24 cellular contexts compared by ENCODE assay signal in genomic region chr13:98310485-98311199, GRCh38.
DNase-seq lines count a peak whose midpoint lies in the region; ATAC-seq and TF ChIP-seq lines count a peak whose summit lies in the region.
"Had no signal": no experiment of that assay in that cellular context is flagged by ENCODE, and none has a peak within 500 bp of the region (broad histone marks: within the 10 kb centered on the region; RNA-seq: fewer than 3 reads in every experiment).

No MANE protein-coding gene starts in this region.

- H3K9me3 ChIP-seq in mesodermal cell (ENCODE audit: control insufficient read depth, low read length) (no peaks in the 10 kb centered on the region), transverse colon (no peaks in the 10 kb centered on the region)
- H3K9me3 ChIP-seq: heart left ventricle, sigmoid colon, uterus had no signal

- TF ChIP-seq CTCF in epithelial cell of proximal tubule (conservative IDR thresholded peaks at IDR 0.05; ENCODE audit: low read depth, low read length) (peak; percentile 3), transverse colon (IDR thresholded peaks at IDR 0.05) (no peak)

- intact Hi-C loops in transverse colon (cut with DNase I; ENCODE audit: low total_unique reads): no loop called here

- WGBS in mesodermal cell (ENCODE audit: insufficient coverage in 2 of 2), 2 experiments: 90 to 100% methylated on average over 2 of the region's 2 CpGs
- WGBS in transverse colon (ENCODE audit: low coverage in 1 of 2), 2 donors: 50 to 76% methylated on average over 2 of the region's 2 CpGs

- TF ChIP-seq EP300 in transverse colon (IDR thresholded peaks at IDR 0.05; ENCODE audit: low read depth): no peak

- peak overlapping the region; percentile 49 for H3K27ac ChIP-seq in mesodermal cell (ENCODE audit: low read depth, low read length, severe bottlenecking)
- H3K27ac ChIP-seq in transverse colon: peak overlapping the region in 3 of 4 donors; percentile 1 to 48 (median 46)
- H3K27ac ChIP-seq: parathyroid adenoma, uterus had no signal

- DNase-seq in HT-29 (ENCODE audit: low spot score) (peak; percentile 42), epithelial cell of proximal tubule (ENCODE audit: low read depth) (peak; percentile 88), transverse colon (no peak), NCI-H1092 (lab: John Stamatoyannopoulos, UW) (no peak), activated T-cell treated with anti-CD3 and anti-CD28 coated beads for 4 hours (no peak)
- DNase-seq in activated CD4-positive, alpha-beta T cell treated with anti-CD3 and anti-CD28 coated beads, Interleukin-2, amount 50 U/mL, for 48 hours: no peak
- DNase-seq: activated CD8-positive, alpha-beta T cell treated with anti-CD3 and anti-CD28 coated beads, Interleukin-2, amount 10 ng/mL, durations not matched to agents 7 days and 5 days; activated naive CD4-positive, alpha-beta T cell treated with anti-CD3 and anti-CD28 coated beads for 36 hours; activated T-cell treated with anti-CD3 and anti-CD28 coated beads, Interleukin-2, amount 50 U/mL, for 1 hour; amniotic stem cell; CD4-positive, CD25-positive, alpha-beta regulatory T cell; heart left ventricle; NCI-H2081; NCI-H446 treated with DMSO at 0.1 percent for 48 hours; OCI-M1; sigmoid colon; T1000; uterus had no signal

- TF ChIP-seq POLR2A in transverse colon (IDR thresholded peaks at IDR 0.05): no peak

- no peak for ATAC-seq in GM21786 (IDR thresholded peaks at IDR 0.05; ENCODE audit: unreplicated experiment)
- ATAC-seq: activated CD4-positive, CD25-positive, alpha-beta regulatory T cell treated with anti-CD3 and anti-CD28 coated beads, Interleukin-2, amount 50 U/mL, for 24 hours; activated CD8-positive, alpha-beta T cell treated with anti-CD3 and anti-CD28 coated beads, Interleukin-2, amount 10 ng/mL, durations not matched to agents 7 days and 5 days; heart left ventricle; Right ventricle myocardium inferior had no signal

- H3K36me3 ChIP-seq in mesodermal cell (ENCODE audit: control insufficient read depth, insufficient read depth, low read length) (peaks cover 7% of the 10 kb centered on the region), transverse colon (no peaks in the 10 kb centered on the region)
- H3K36me3 ChIP-seq: heart left ventricle, sigmoid colon, uterus had no signal

- H3K4me3 ChIP-seq in epithelial cell of proximal tubule (ENCODE audit: low read depth, low read length): no peak overlapping the region
- no peak overlapping the region for H3K4me3 ChIP-seq in mesodermal cell (ENCODE audit: extremely low read depth, insufficient read depth, low read length, poor library complexity, severe bottlenecking)
- H3K4me3 ChIP-seq in transverse colon: no peak overlapping the region
- H3K4me3 ChIP-seq: heart left ventricle, lung, sigmoid colon, uterus had no signal

- no peaks in the 10 kb centered on the region for H3K27me3 ChIP-seq in transverse colon
- H3K27me3 ChIP-seq: heart left ventricle, sigmoid colon, uterus had no signal

- in situ Hi-C loops in transverse colon (cut with MboI; ENCODE audit: low pct_ligation_motif_present in 1 of 4, low pct_unique_long_range_greater_than_20kb in 1 of 4, low sequenced_read_pairs in 3 of 4): no loop called here

- peaks cover 40% of the 10 kb centered on the region for H3K4me1 ChIP-seq in mesodermal cell (ENCODE audit: control insufficient read depth, insufficient read depth, low read length, poor library complexity, severe bottlenecking)
- peaks cover 4 to 35% (median 26%) of the 10 kb centered on the region in 4 donors for H3K4me1 ChIP-seq in transverse colon
- H3K4me1 ChIP-seq: parathyroid adenoma, uterus had no signal

Comparison
In these comparisons a context has a peak if more than half of its experiments do, and no peak if none do; other contexts are left out.
1. DNase-seq: peak in HT-29 (single experiment) and epithelial cell of proximal tubule (single experiment); none in transverse colon (single experiment), activated CD4-positive, alpha-beta T cell treated with anti-CD3 and anti-CD28 coated beads, Interleukin-2, amount 50 U/mL, for 48 hours (0 of 2), NCI-H1092 (single experiment) and activated T-cell treated with anti-CD3 and anti-CD28 coated beads for 4 hours (single experiment).